8 cellular contexts compared by ENCODE assay signal in genomic region chr1:103571289-103571688, GRCh38. TPM values are rescaled to one million over a fixed set of nuclear protein-coding genes. Genes with fewer than 3 reads are reported as not detected.
DNase-seq lines count a peak whose midpoint lies in the region; ATAC-seq and TF ChIP-seq lines count a peak whose summit lies in the region.
"Not testable (repeated sequence)": the region's sequence is repeated elsewhere in the genome, so short reads cannot be mapped to it uniquely, and the experiment has no call there.

AMY2B (plus strand) TSS chr1:103571589; CDS start chr1:103571603, 14 bp downstream.

- CTCF ChIA-PET in CD4-positive, alpha-beta T cell (lab: Charles Lee), result not testable (repeated sequence)

- ATAC-seq in CD4-positive, alpha-beta T cell (ENCODE audit: poor library complexity); left ventricle myocardium superior; upper lobe of right lung: not testable (repeated sequence)

- H3K4me1 ChIP-seq in adrenal gland (replicated peaks in 1 of 2); ovary (ENCODE audit: insufficient read depth); spleen; upper lobe of right lung: not testable (repeated sequence)

- H3K27ac ChIP-seq in CD4-positive, alpha-beta T cell (ENCODE audit: low read depth, low read length); adrenal gland; ovary; spleen; upper lobe of right lung: not testable (repeated sequence)

- POLR2A ChIA-PET in CD4-positive, alpha-beta T cell (lab: Charles Lee), result not testable (repeated sequence)

- not testable (repeated sequence) for DNase-seq in CD4-positive, alpha-beta T cell; adrenal gland; fibroblast of the aortic adventitia (ENCODE audit: low read depth); left ventricle myocardium superior; mesothelial cell of epicardium (ENCODE audit: low spot score in 2 of 2, unreplicated experiment in 2 of 2); ovary; spleen; upper lobe of right lung

- not testable (repeated sequence) for TF ChIP-seq CTCF in CD4-positive, alpha-beta T cell (IDR thresholded peaks at IDR 0.05); adrenal gland (IDR thresholded peaks at IDR 0.05); fibroblast of the aortic adventitia (IDR thresholded peaks at IDR 0.05; ENCODE audit: insufficient read depth, low read length); mesothelial cell of epicardium (IDR thresholded peaks at IDR 0.05; ENCODE audit: unreplicated experiment); ovary (IDR thresholded peaks at IDR 0.05); spleen (IDR thresholded peaks at IDR 0.05 in 8 of 11, conservative IDR thresholded peaks at IDR 0.05 in 3 of 11); upper lobe of right lung (IDR thresholded peaks at IDR 0.05)

- not testable (repeated sequence) for H3K36me3 ChIP-seq in adrenal gland (replicated peaks in 1 of 2); ovary; upper lobe of right lung
- peaks cover 0 to 40% (median 7%) of the 10 kb centered on the region in 6 donors for H3K36me3 ChIP-seq in spleen

- not testable (repeated sequence) for H3K4me3 Mint-ChIP-seq in CD4-positive, alpha-beta T cell; mesothelial cell of epicardium

- TF ChIP-seq EP300 in ovary (IDR thresholded peaks at IDR 0.05), result not testable (repeated sequence)

- not testable (repeated sequence) for H3K9me3 ChIP-seq in CD4-positive, alpha-beta T cell (ENCODE audit: control insufficient read depth, low read length); adrenal gland (replicated peaks in 1 of 3); ovary; spleen; upper lobe of right lung

- not testable (repeated sequence) for TF ChIP-seq POLR2A in adrenal gland (IDR thresholded peaks at IDR 0.05); ovary (IDR thresholded peaks at IDR 0.05); spleen (IDR thresholded peaks at IDR 0.05)

- not testable (repeated sequence) for H3K4me3 ChIP-seq in adrenal gland; fibroblast of the aortic adventitia (ENCODE audit: low read depth, low read length); ovary; spleen; upper lobe of right lung

- not testable (repeated sequence) for H3K4me1 Mint-ChIP-seq in CD4-positive, alpha-beta T cell (ENCODE audit: low read depth); mesothelial cell of epicardium

- not testable (repeated sequence) for H3K27me3 Mint-ChIP-seq in CD4-positive, alpha-beta T cell; mesothelial cell of epicardium (ENCODE audit: low read depth)

- WGBS in adrenal gland, 4 donors, result 91 to 98% (median 96%) methylated on average over 1 to 2 of the region's 2 CpGs
- WGBS in ovary, 3 donors, result 92 to 95% (median 94%) methylated on average over 2 of the region's 2 CpGs
- 95 to 99% (median 98%) methylated on average over 2 of the region's 2 CpGs for WGBS in spleen, 5 donors

- not testable (repeated sequence) for H3K27ac Mint-ChIP-seq in CD4-positive, alpha-beta T cell; mesothelial cell of epicardium

- not testable (repeated sequence) for H3K9me3 Mint-ChIP-seq in CD4-positive, alpha-beta T cell
- peaks cover 15% of the 10 kb centered on the region for H3K9me3 Mint-ChIP-seq in mesothelial cell of epicardium

- intact Hi-C loops in CD4-positive, alpha-beta T cell (cut with DNase I, micrococcal nuclease); adrenal gland (cut with DNase I); left ventricle myocardium superior (cut with micrococcal nuclease); ovary (cut with DNase I); spleen (cut with DNase I; ENCODE audit: low total_unique reads); upper lobe of right lung (cut with DNase I): not testable (repeated sequence)

- H3K36me3 Mint-ChIP-seq in CD4-positive, alpha-beta T cell (ENCODE audit: low read depth), result peaks cover 52% of the 10 kb centered on the region
- not testable (repeated sequence) for H3K36me3 Mint-ChIP-seq in mesothelial cell of epicardium

- H3K27me3 ChIP-seq in CD4-positive, alpha-beta T cell (ENCODE audit: control insufficient read depth, insufficient read depth, low read length); adrenal gland; ovary; spleen (replicated peaks in 1 of 7); upper lobe of right lung: not testable (repeated sequence)

RNA-seq across cellular contexts. Expression of gene AMY2B, which starts in this region (rescaled TPM):
- total RNA-seq in CD4-positive, alpha-beta T cell, result 10 to 100 TPM; 30.9 to 31.5 TPM
- 10 to 100 TPM in 6 of 8 donors, 1 to 10 TPM in 2; 6.1 to 26.4 (median 13.8) TPM for total RNA-seq in adrenal gland
- 100 to 1,000 TPM in 1 of 3 donors, 10 to 100 TPM in 1, 1 to 10 TPM in 1; 7.9 to 118 (median 88.6) TPM for polyA plus RNA-seq in adrenal gland
- 10.1 and 17.1 TPM in 2 replicates for total RNA-seq in fibroblast of the aortic adventitia (ENCODE audit: low replicate concordance)
- total RNA-seq in left ventricle myocardium superior, result 21.0 TPM
- 12.3 to 12.7 TPM (median 12.6 TPM) in 3 replicates for total RNA-seq in mesothelial cell of epicardium
- total RNA-seq in ovary, result 10 to 100 TPM; 25.1 to 59.7 (median 31.6) TPM
- 10 to 100 TPM; 16.3 to 17.4 TPM for polyA plus RNA-seq in ovary
- 10 to 100 TPM; 15.0 to 40.0 (median 27.1) TPM for total RNA-seq in spleen
- polyA plus RNA-seq in spleen, result 10 to 100 TPM; 22.6 to 47.5 (median 25.3) TPM
- total RNA-seq in upper lobe of right lung, result 25.4 TPM
